Comparison of ENCODE assay signal across 13 cellular contexts in genomic region chr5:108193021-108193795, GRCh38.
A peak's percentile ranks its signal among the peaks of the same experiment; 100 is the strongest.
DNase-seq lines count a peak whose midpoint lies in the region; ATAC-seq and TF ChIP-seq lines count a peak whose summit lies in the region.
"Had no signal": no experiment of that assay in that cellular context is flagged by ENCODE, and none has a peak within 500 bp of the region (broad histone marks: within the 10 kb centered on the region; RNA-seq: fewer than 3 reads in every experiment).

No MANE protein-coding gene starts in this region.

- no peaks in the 10 kb centered on the region for H3K9me3 Mint-ChIP-seq in progenitor cell of endocrine pancreas (ENCODE audit: low read depth)
- H3K9me3 Mint-ChIP-seq: activated CD4-positive, alpha-beta T cell treated with anti-CD3 and anti-CD28 coated beads, Interleukin-2, amount 10 ng/mL, durations not matched to agents 7 days and 5 days; activated T-helper 17 cell treated with anti-CD3 and anti-CD28 coated beads, Interleukin-2, amount 50 U/mL, for 72 hours; IgD-negative memory B cell; natural killer cell treated with Interleukin-12 subunit alpha and Interleukin-12 subunit beta and Interleukin-15 and Interleukin-18, amount 100 ng/mL, for 72 hours had no signal

- no peak overlapping the region for H2AFZ ChIP-seq in smooth muscle cell (ENCODE audit: low read depth)

- DNase-seq in GM04504 (ENCODE audit: low read depth), result peak; percentile 51
- peak; percentile 43 for DNase-seq in RPMI7951 (ENCODE audit: low read depth)
- peak; percentile 55 for DNase-seq in fibroblast of mammary gland (ENCODE audit: low read depth)
- DNase-seq in smooth muscle cell (lab: John Stamatoyannopoulos, UW; ENCODE audit: unreplicated experiment), result no peak
- DNase-seq in progenitor cell of endocrine pancreas (ENCODE audit: low spot score, unreplicated experiment), result no peak
- no peak for DNase-seq in psoas muscle
- DNase-seq in NK-92 treated with Interleukin-12 subunit alpha and Interleukin-12 subunit beta, amount 100 ng/mL, for 24 hours (lab: John Stamatoyannopoulos, UW), result no peak
- no peak for DNase-seq in uterus
- DNase-seq: activated CD4-positive, alpha-beta T cell treated with anti-CD3 and anti-CD28 coated beads, Interleukin-2, amount 10 ng/mL, durations not matched to agents 7 days and 5 days; gastrocnemius medialis had no signal

- no peaks in the 10 kb centered on the region for H3K27me3 Mint-ChIP-seq in progenitor cell of endocrine pancreas
- H3K27me3 Mint-ChIP-seq: activated CD4-positive, alpha-beta T cell treated with anti-CD3 and anti-CD28 coated beads, Interleukin-2, amount 10 ng/mL, durations not matched to agents 7 days and 5 days; activated T-helper 17 cell treated with anti-CD3 and anti-CD28 coated beads, Interleukin-2, amount 50 U/mL, for 72 hours; IgD-negative memory B cell; natural killer cell treated with Interleukin-12 subunit alpha and Interleukin-12 subunit beta and Interleukin-15 and Interleukin-18, amount 100 ng/mL, for 72 hours had no signal

- TF ChIP-seq POLR2A in uterus (IDR thresholded peaks at IDR 0.05), result no peak

- H3K36me3 Mint-ChIP-seq in progenitor cell of endocrine pancreas (ENCODE audit: insufficient read depth), result no peaks in the 10 kb centered on the region
- H3K36me3 Mint-ChIP-seq: natural killer cell treated with Interleukin-12 subunit alpha and Interleukin-12 subunit beta and Interleukin-15 and Interleukin-18, amount 100 ng/mL, for 72 hours had no signal

- H3K9ac ChIP-seq in smooth muscle cell (ENCODE audit: low read depth), result no peak overlapping the region

- 32% methylated on average over 2 of the region's 2 CpGs for WGBS in smooth muscle cell (ENCODE audit: low lambda C conversion rate)
- WGBS in psoas muscle, 3 donors, result 62 to 71% (median 65%) methylated on average over 2 of the region's 2 CpGs

- no peak for TF ChIP-seq CTCF in fibroblast of mammary gland (conservative IDR thresholded peaks at IDR 0.05; ENCODE audit: control insufficient read depth, insufficient read depth, low read depth, low read length)
- no peak for TF ChIP-seq CTCF in smooth muscle cell (IDR thresholded peaks at IDR 0.05; ENCODE audit: borderline replicate concordance, insufficient read depth, poor library complexity, severe bottlenecking)
- TF ChIP-seq CTCF in progenitor cell of endocrine pancreas (IDR thresholded peaks at IDR 0.05; ENCODE audit: unreplicated experiment), result no peak
- no peak for TF ChIP-seq CTCF in psoas muscle (IDR thresholded peaks at IDR 0.05)
- TF ChIP-seq CTCF in uterus (IDR thresholded peaks at IDR 0.05), result no peak

- H3K4me1 ChIP-seq in smooth muscle cell (ENCODE audit: low read depth) (peaks cover 13% of the 10 kb centered on the region), psoas muscle (peaks cover 5% of the 10 kb centered on the region), uterus (no peaks in the 10 kb centered on the region)

- no peak overlapping the region for H3K27ac Mint-ChIP-seq in progenitor cell of endocrine pancreas
- H3K27ac Mint-ChIP-seq: activated CD4-positive, alpha-beta T cell treated with anti-CD3 and anti-CD28 coated beads, Interleukin-2, amount 10 ng/mL, durations not matched to agents 7 days and 5 days; activated T-helper 17 cell treated with anti-CD3 and anti-CD28 coated beads, Interleukin-2, amount 50 U/mL, for 72 hours; natural killer cell treated with Interleukin-12 subunit alpha and Interleukin-12 subunit beta and Interleukin-15 and Interleukin-18, amount 100 ng/mL, for 72 hours had no signal

- no peaks in the 10 kb centered on the region for H3K9me3 ChIP-seq in smooth muscle cell (replicated peaks; ENCODE audit: low read depth)
- no peaks in the 10 kb centered on the region for H3K9me3 ChIP-seq in psoas muscle
- H3K9me3 ChIP-seq in uterus, result no peaks in the 10 kb centered on the region
- H3K9me3 ChIP-seq: gastrocnemius medialis had no signal

- H3K79me2 ChIP-seq in smooth muscle cell (ENCODE audit: low read depth), result no peaks in the 10 kb centered on the region

- no peaks in the 10 kb centered on the region for H4K20me1 ChIP-seq in smooth muscle cell (ENCODE audit: low read depth)

- H3K4me3 Mint-ChIP-seq in progenitor cell of endocrine pancreas (ENCODE audit: low read depth), result no peak overlapping the region
- H3K4me3 Mint-ChIP-seq: activated CD4-positive, alpha-beta T cell treated with anti-CD3 and anti-CD28 coated beads, Interleukin-2, amount 10 ng/mL, durations not matched to agents 7 days and 5 days; activated T-helper 17 cell treated with anti-CD3 and anti-CD28 coated beads, Interleukin-2, amount 50 U/mL, for 72 hours; IgD-negative memory B cell; natural killer cell treated with Interleukin-12 subunit alpha and Interleukin-12 subunit beta and Interleukin-15 and Interleukin-18, amount 100 ng/mL, for 72 hours had no signal

- H3K4me3 ChIP-seq in fibroblast of mammary gland (ENCODE audit: control insufficient read depth, low read depth, low read length) (no peak overlapping the region), smooth muscle cell (no peak overlapping the region), psoas muscle (no peak overlapping the region), uterus (no peak overlapping the region)
- H3K4me3 ChIP-seq: gastrocnemius medialis had no signal

- no peaks in the 10 kb centered on the region for H3F3A ChIP-seq in smooth muscle cell (ENCODE audit: low read depth)

- H3K27ac ChIP-seq in smooth muscle cell (ENCODE audit: low read depth) (peak overlapping the region; percentile 53), psoas muscle (no peak overlapping the region), uterus (no peak overlapping the region)
- H3K27ac ChIP-seq: gastrocnemius medialis had no signal

- intact Hi-C loops in psoas muscle (cut with DNase I) (no loop called here), uterus (cut with DNase I; ENCODE audit: low total_unique reads) (no loop called here)

- no peak for ATAC-seq in psoas muscle
- ATAC-seq: activated T-helper 17 cell treated with anti-CD3 and anti-CD28 coated beads, Interleukin-2, amount 50 U/mL, for 72 hours; gastrocnemius medialis; natural killer cell treated with Interleukin-12 subunit alpha and Interleukin-12 subunit beta and Interleukin-15 and Interleukin-18, amount 100 ng/mL, for 72 hours had no signal

- H3K4me1 Mint-ChIP-seq in progenitor cell of endocrine pancreas (ENCODE audit: low read depth), result peaks cover 6% of the 10 kb centered on the region
- H3K4me1 Mint-ChIP-seq: activated CD4-positive, alpha-beta T cell treated with anti-CD3 and anti-CD28 coated beads, Interleukin-2, amount 10 ng/mL, durations not matched to agents 7 days and 5 days; IgD-negative memory B cell had no signal

- H3K27me3 ChIP-seq in smooth muscle cell (ENCODE audit: low read depth) (no peaks in the 10 kb centered on the region), psoas muscle (ENCODE audit: insufficient read depth in 3 of 3, low read length in 2 of 3) (no peaks in the 10 kb centered on the region), uterus (no peaks in the 10 kb centered on the region)
- H3K27me3 ChIP-seq: gastrocnemius medialis had no signal

- peak overlapping the region; percentile 61 for H3K4me2 ChIP-seq in smooth muscle cell

- no peaks in the 10 kb centered on the region for H3K36me3 ChIP-seq in smooth muscle cell (ENCODE audit: low read depth)
- no peaks in the 10 kb centered on the region for H3K36me3 ChIP-seq in psoas muscle (ENCODE audit: insufficient read depth in 1 of 2, low read depth in 1 of 2)
- H3K36me3 ChIP-seq in uterus, result no peaks in the 10 kb centered on the region
- H3K36me3 ChIP-seq: gastrocnemius medialis had no signal

Comparison
In these comparisons a context has a peak if more than half of its experiments do, and no peak if none do; other contexts are left out.
1. DNase-seq: peak in GM04504 (single experiment), RPMI7951 (single experiment) and fibroblast of mammary gland (single experiment); none in smooth muscle cell (single experiment), progenitor cell of endocrine pancreas (single experiment), psoas muscle (0 of 2), NK-92 treated with Interleukin-12 subunit alpha and Interleukin-12 subunit beta, amount 100 ng/mL, for 24 hours (single experiment) and uterus (0 of 2).